Comparison of ENCODE assay signal across 26 cellular contexts in genomic region chr5:87653242-87653641, GRCh38.
"Had no signal": no experiment of that assay in that cellular context is flagged by ENCODE, and none has a peak within 500 bp of the region (broad histone marks: within the 10 kb centered on the region; RNA-seq: fewer than 3 reads in every experiment).

No MANE protein-coding gene starts in this region.

- ATAC-seq: activated CD4-positive, CD25-positive, alpha-beta regulatory T cell treated with anti-CD3 and anti-CD28 coated beads, Interleukin-2, amount 50 U/mL, for 24 hours; activated CD8-positive, alpha-beta T cell treated with anti-CD3 and anti-CD28 coated beads for 36 hours; activated naive CD4-positive, alpha-beta T cell treated with anti-CD3 and anti-CD28 coated beads, Interleukin-2, amount 50 U/mL, for 72 hours; esophagus mucosa had no signal

- DNase-seq: activated B cell treated with CpG ODN at 0.5 μM for 24 hours; activated CD4-positive, alpha-beta T cell treated with anti-CD3 and anti-CD28 coated beads for 48 hours; activated CD4-positive, alpha-beta T cell treated with anti-CD3 and anti-CD28 coated beads, Interleukin-2, amount 50 U/mL, for 1 hour; activated CD4-positive, alpha-beta T cell treated with anti-CD3 and anti-CD28 coated beads, Interleukin-2, amount 50 U/mL, for 48 hours; activated CD8-positive, alpha-beta memory T cell treated with anti-CD3 and anti-CD28 coated beads for 24 hours; activated CD8-positive, alpha-beta T cell treated with anti-CD3 and anti-CD28 coated beads for 36 hours; activated gamma-delta T cell; activated naive CD4-positive, alpha-beta T cell; activated naive CD4-positive, alpha-beta T cell treated with anti-CD3 and anti-CD28 coated beads, Interleukin-2, amount 10 ng/mL, durations not matched to agents 7 days and 5 days; activated naive CD8-positive, alpha-beta T cell treated with anti-CD3 and anti-CD28 coated beads, Interleukin-2, amount 10 ng/mL, durations not matched to agents 7 days and 5 days; activated T-cell treated with anti-CD3 and anti-CD28 coated beads, Interleukin-2, amount 50 U/mL, for 1 hour; activated T-cell treated with anti-CD3 and anti-CD28 coated beads, Interleukin-2, amount 50 U/mL, for 48 hours; brain microvascular endothelial cell; dorsolateral prefrontal cortex; effector memory CD4-positive, alpha-beta T cell; endodermal cell; foreskin fibroblast; head of caudate nucleus; hippocampal formation; T1000; WERI-Rb-1 had no signal

- FAIRE-seq: astrocyte, bronchial epithelial cell had no signal
